Comparison of ENCODE assay signal across 8 cellular contexts in the genomic region with DNA sequence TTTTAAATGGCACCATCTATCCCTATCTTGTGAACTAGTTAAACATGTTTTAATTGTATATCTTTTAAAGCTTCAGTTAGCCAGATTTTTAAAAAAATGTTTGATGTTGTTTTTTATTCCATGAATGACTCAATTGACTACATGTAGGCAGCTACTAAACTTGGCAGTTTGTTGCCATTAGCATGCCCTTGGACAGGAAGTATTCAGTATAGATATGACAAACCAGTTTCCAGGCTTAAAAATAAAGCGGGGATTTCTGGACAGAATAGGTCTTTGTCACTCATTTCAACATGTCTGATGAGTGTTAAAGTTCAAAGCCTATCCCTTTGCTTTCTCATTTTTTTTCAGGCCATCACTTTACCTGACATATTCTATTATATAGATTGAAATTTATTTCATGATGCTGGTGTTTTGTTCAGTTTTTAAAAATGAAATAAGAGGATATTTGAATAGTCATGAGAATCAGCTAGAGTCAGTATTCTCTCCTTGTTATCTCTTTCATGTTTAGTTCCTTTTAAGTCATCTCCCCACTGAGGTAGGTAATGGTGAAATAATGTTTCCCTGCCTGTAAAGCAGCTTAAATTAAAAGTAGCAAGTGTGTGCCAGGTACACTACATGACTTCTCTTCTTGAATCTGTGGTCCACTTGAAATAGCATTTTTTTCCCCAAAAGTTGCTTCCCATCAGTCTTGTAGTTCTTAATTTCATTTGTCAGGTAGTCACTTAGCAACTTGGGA. TPM values are rescaled to one million over a fixed set of nuclear protein-coding genes. Genes with fewer than 3 reads are reported as not detected.
DNase-seq lines count a peak whose midpoint lies in the region; ATAC-seq, FAIRE-seq and TF ChIP-seq lines count a peak whose summit lies in the region.

No MANE protein-coding gene starts in this region.

- ATAC-seq in GM19468 (IDR thresholded peaks at IDR 0.05; ENCODE audit: extremely low read depth, unreplicated experiment) (peak; percentile 77), HG03520 (IDR thresholded peaks at IDR 0.05; ENCODE audit: unreplicated experiment) (peak; percentile 79), K562 (peak; percentile 40; the same call in 2 of the 3 replicates)

- H3K79me2 ChIP-seq in K562 (ENCODE audit: control insufficient read depth, insufficient read depth, low read length) = peaks cover 43% of the 10 kb centered on the region; the same call in 2 of the 3 replicates

- TF ChIP-seq RAD21 in K562 (CRISPR knock-in tag; conservative IDR thresholded peaks at IDR 0.05 in 1 of 2, IDR thresholded peaks at IDR 0.05 in 1 of 2) = no peak

- CTCF ChIA-PET in K562 (lab: Yijun Ruan, JAX; ENCODE audit: low intra/inter-chr PET ratio) = no interaction called here

- no peak overlapping the region for H3K4me2 ChIP-seq in K562 (ENCODE audit: insufficient read depth, low read length)

- H3K4me3 ChIP-seq in K562 (no peak overlapping the region), tibial artery (no peak overlapping the region)

- no peaks in the 10 kb centered on the region for H4K20me1 ChIP-seq in K562 (replicated peaks; ENCODE audit: control insufficient read depth, insufficient read depth, low read length)

- H3K27me3 ChIP-seq in K562 (ENCODE audit: control insufficient read depth in 2 of 2, insufficient read depth in 2 of 2, low read length in 2 of 2) (no peaks in the 10 kb centered on the region), tibial artery (no peaks in the 10 kb centered on the region)

- 52% methylated on average over 1 of the region's 1 CpG for WGBS in K562 (ENCODE audit: insufficient coverage, low coverage, missing lambda C conversion rate)

- no peak overlapping the region for H3K9ac ChIP-seq in K562 (ENCODE audit: insufficient read depth in 1 of 2, low read depth in 2 of 2, low read length in 2 of 2)

- H3K9me3 ChIP-seq in K562 (replicated peaks; ENCODE audit: control insufficient read depth, insufficient read depth, low read depth, low read length) (no peaks in the 10 kb centered on the region), tibial artery (no peaks in the 10 kb centered on the region)

- in situ Hi-C loops in K562 (cut with MboI) = no loop called here

- no peak for TF ChIP-seq EP300 in K562 (IDR thresholded peaks at IDR 0.05; ENCODE audit: low read length)

- no peak overlapping the region for H2AFZ ChIP-seq in K562 (ENCODE audit: low read depth, low read length)

- H3K9me1 ChIP-seq in K562 (ENCODE audit: control insufficient read depth, insufficient read depth, low read length) = no peaks in the 10 kb centered on the region

- POLR2A ChIA-PET in K562 (lab: Yijun Ruan, JAX) = interaction anchor here (1.2 to 1.3 kb wide), 2 partner anchors 10 to 11 kb away, joined by 4 read pairs; no protein-coding TSS in a partner anchor

- intact Hi-C loops in K562 (cut with micrococcal nuclease) (no loop called here), tibial artery (cut with DNase I; ENCODE audit: low total_unique reads) (no loop called here)

- no peak overlapping the region for H3K27ac ChIP-seq in K562 (ENCODE audit: extremely low read depth, low read depth, low read length)
- H3K27ac ChIP-seq in tibial artery = peak overlapping the region; percentile 65 to 75

- TF ChIP-seq POLR2A in K562 (conservative IDR thresholded peaks at IDR 0.05) = no peak

- DNase-seq in COLO829 (ENCODE audit: low spot score) = peak; percentile 69
- DNase-seq in K562 (ENCODE audit: extremely low read depth in 1 of 4, low spot score in 3 of 4) = no peak
- no peak for DNase-seq in tibial artery
- no peak for DNase-seq in D341Med (ENCODE audit: low spot score)
- no peak for DNase-seq in SIG-M5 treated with dmso at 0.1 percent for 504 hours (lab: John Stamatoyannopoulos, UW; ENCODE audit: unreplicated experiment)
- DNase-seq in NCI-H2029 (lab: John Stamatoyannopoulos, UW) = no peak

- no peaks in the 10 kb centered on the region; the same call in 2 of the 3 replicates for H3K36me3 ChIP-seq in K562 (ENCODE audit: control insufficient read depth, insufficient read depth, low read length)
- H3K36me3 ChIP-seq in tibial artery = no peaks in the 10 kb centered on the region

- H3K4me1 ChIP-seq in K562 (replicated peaks in 1 of 2; ENCODE audit: control insufficient read depth in 2 of 2, insufficient read depth in 2 of 2, low read length in 2 of 2) (peaks cover 0 to 22% of the 10 kb centered on the region in 2 experiments; a peak in 2 of 5 replicates), tibial artery (peaks cover 7 to 75% (median 56%) of the 10 kb centered on the region in 4 donors)

- no peak for TF ChIP-seq CTCF in K562 (IDR thresholded peaks at IDR 0.05 in 2 of 3, conservative IDR thresholded peaks at IDR 0.05 in 1 of 3; ENCODE audit: insufficient read depth in 2 of 3, low read depth in 1 of 3, low read length in 3 of 3)
- TF ChIP-seq CTCF in tibial artery (IDR thresholded peaks at IDR 0.05) = no peak

- no TSS peak for BruUV-seq in K562 (replicated peaks; lab: Mats Ljungman, UMichigan)

- no peak for FAIRE-seq in K562 (lab: Jason Lieb, UNC)

TF ChIP-seq in K562, 482 proteins besides CTCF, POLR2A, EP300 and RAD21:
- TF ChIP-seq NR2C2 (CRISPR knock-in tag; IDR thresholded peaks at IDR 0.05) (no peak), NR2C2 (tag; IDR thresholded peaks at IDR 0.05) (peak; percentile 33; the same call in 1 of the 2 replicates), HMBOX1 (IDR thresholded peaks at IDR 0.05) (peak; percentile 21; the same call in 1 of the 2 replicates), SNIP1 (IDR thresholded peaks at IDR 0.05; ENCODE audit: low read depth) (no peak), NR4A1 (CRISPR knock-in tag; IDR thresholded peaks at IDR 0.05) (no peak), NR4A1 (tag; IDR thresholded peaks at IDR 0.05) (no peak)

RNA-seq across cellular contexts. Expression of gene TNFAIP8, which starts 11.9 kb away (rescaled TPM):
- total RNA-seq in K562 (2011; cell fraction: chromatin; rRNA removed; ENCODE audit: low replicate concordance) = 10.6 and 20.5 TPM in 2 replicates
- total RNA-seq in K562 (2011; cell fraction: nucleolus; rRNA removed) = 7.8 and 9.0 TPM in 2 replicates
- total RNA-seq in K562 (2011; cell fraction: nucleoplasm; rRNA removed) = 12.6 and 24.7 TPM in 2 replicates
- 42.0 and 46.0 TPM in 2 replicates for total RNA-seq in K562 (2014; rRNA removed)
- 38.5 and 47.4 TPM in 2 replicates for total RNA-seq in K562 (2014; rRNA removed; fragmentation: Illumina TruSeq; extraction: Trizol)
- total RNA-seq in K562 (2015; rRNA removed; fragmentation: Illumina TruSeq; extraction: Trizol) = 44.8 and 47.0 TPM in 2 replicates
- 33.6 and 36.7 TPM in 2 replicates for total RNA-seq in K562 (2021)
- polyA plus RNA-seq in K562 (2011; rRNA removed) = 44.6 and 52.2 TPM in 2 replicates
- polyA plus RNA-seq in K562 (2011; cell fraction: cytosol; rRNA removed) = 35.0 and 41.8 TPM in 2 replicates
- 20.2 and 24.7 TPM in 2 replicates for polyA plus RNA-seq in K562 (2011; cell fraction: nucleus; rRNA removed)
- 37.7 and 53.3 TPM in 2 replicates for polyA plus RNA-seq in K562 (2012)
- 49.3 and 57.3 TPM in 2 replicates for polyA plus RNA-seq in K562 (2014; fragmentation: Illumina TruSeq; extraction: Trizol)
- 10 to 100 TPM; 29.9 to 34.3 TPM for polyA plus RNA-seq in K562 (2014; fragmentation: Nextera tagmentation; extraction: Ambion mirVana)
- polyA plus RNA-seq in K562 (2014; rRNA removed) = 35.8 and 47.6 TPM in 2 replicates
- 45.1 and 60.6 TPM in 2 replicates for polyA minus RNA-seq in K562 (2011; rRNA and poly(A)+ RNA removed)
- polyA minus RNA-seq in K562 (2011; cell fraction: cytosol; rRNA and poly(A)+ RNA removed) = 38.1 and 47.6 TPM in 2 replicates
- 9.3 and 20.3 TPM in 2 replicates for polyA minus RNA-seq in K562 (2011; cell fraction: nucleus; rRNA and poly(A)+ RNA removed)
